Comparison of ENCODE assay signal across 16 cellular contexts in the genomic region with DNA sequence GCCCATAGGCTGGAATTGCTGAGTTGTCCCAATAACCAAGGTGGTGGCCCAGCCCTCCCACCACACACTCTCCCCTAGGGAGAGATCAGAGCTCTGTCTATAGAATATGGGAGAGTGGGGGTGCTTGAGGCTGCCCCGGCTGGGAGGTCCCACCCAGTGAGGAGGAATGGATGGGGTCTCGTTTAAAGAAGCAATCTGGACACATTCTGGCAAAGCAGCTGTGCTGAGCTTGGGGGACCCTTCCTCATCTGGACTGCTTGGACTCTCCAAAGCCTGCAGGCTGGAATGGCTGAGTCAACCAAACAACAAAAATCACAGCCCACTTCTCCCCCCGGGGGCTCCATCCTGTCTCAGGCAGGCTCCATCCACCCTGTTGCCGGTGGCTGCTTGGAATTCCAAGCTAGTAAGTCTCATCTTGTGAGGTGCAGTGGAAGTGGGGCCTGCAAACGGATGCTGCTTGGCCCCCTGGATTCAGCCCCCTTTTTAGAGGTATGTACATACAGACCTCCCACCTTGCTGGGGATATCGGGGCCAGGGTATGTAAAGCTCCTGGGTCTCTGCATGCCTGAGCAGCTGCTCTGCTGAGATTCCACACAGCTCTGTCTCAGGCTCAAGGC.
"Had no signal": no experiment of that assay in that cellular context is flagged by ENCODE, and none has a peak within 500 bp of the region (broad histone marks: within the 10 kb centered on the region; RNA-seq: fewer than 3 reads in every experiment).

No MANE protein-coding gene starts in this region.

- H3K27ac ChIP-seq: heart right ventricle, left ventricle myocardium inferior, ovary, tibial artery, upper lobe of left lung, vagina had no signal

- H3K4me3 ChIP-seq: heart right ventricle, left ventricle myocardium inferior, mucosa of descending colon, ovary, tibial artery, upper lobe of left lung, vagina had no signal

- H3K36me3 ChIP-seq: heart right ventricle, left ventricle myocardium inferior, ovary, tibial artery, upper lobe of left lung, vagina had no signal

- H3K9me3 ChIP-seq: mucosa of descending colon, ovary, vagina had no signal

- H3K4me1 ChIP-seq: heart right ventricle, left ventricle myocardium inferior, tibial artery, upper lobe of left lung, vagina had no signal

- DNase-seq: effector CD4-positive, alpha-beta T cell; foreskin melanocyte; heart right ventricle; hypothalamus; left ventricle myocardium inferior; mucosa of descending colon; naive thymus-derived CD8-positive, alpha-beta T cell; ovary; right cardiac atrium; stimulated activated CD4-positive, alpha-beta T cell treated with anti-CD3 and anti-CD28 coated beads, Interleukin-4, amount 100 ng/mL, for 1 hour; stimulated activated CD8-positive, alpha-beta memory T cell treated with anti-CD3 and anti-CD28 coated beads, Interleukin-4, amount 100 ng/mL, for 48 hours; tibial artery; upper lobe of left lung had no signal

- FAIRE-seq: keratinocyte had no signal

- H3K27me3 ChIP-seq: heart right ventricle, ovary, tibial artery, upper lobe of left lung, vagina had no signal

- ATAC-seq: heart right ventricle; mucosa of descending colon; naive thymus-derived CD8-positive, alpha-beta T cell; right cardiac atrium; stimulated activated effector memory CD8-positive, alpha-beta T cell treated with anti-CD3 and anti-CD28 coated beads, Interleukin-12 subunit alpha, Interleukin-12 subunit beta, amount 100 ng/mL, for 72 hours had no signal
